ENCODE assay signal across 6 cellular contexts in the genomic region with DNA sequence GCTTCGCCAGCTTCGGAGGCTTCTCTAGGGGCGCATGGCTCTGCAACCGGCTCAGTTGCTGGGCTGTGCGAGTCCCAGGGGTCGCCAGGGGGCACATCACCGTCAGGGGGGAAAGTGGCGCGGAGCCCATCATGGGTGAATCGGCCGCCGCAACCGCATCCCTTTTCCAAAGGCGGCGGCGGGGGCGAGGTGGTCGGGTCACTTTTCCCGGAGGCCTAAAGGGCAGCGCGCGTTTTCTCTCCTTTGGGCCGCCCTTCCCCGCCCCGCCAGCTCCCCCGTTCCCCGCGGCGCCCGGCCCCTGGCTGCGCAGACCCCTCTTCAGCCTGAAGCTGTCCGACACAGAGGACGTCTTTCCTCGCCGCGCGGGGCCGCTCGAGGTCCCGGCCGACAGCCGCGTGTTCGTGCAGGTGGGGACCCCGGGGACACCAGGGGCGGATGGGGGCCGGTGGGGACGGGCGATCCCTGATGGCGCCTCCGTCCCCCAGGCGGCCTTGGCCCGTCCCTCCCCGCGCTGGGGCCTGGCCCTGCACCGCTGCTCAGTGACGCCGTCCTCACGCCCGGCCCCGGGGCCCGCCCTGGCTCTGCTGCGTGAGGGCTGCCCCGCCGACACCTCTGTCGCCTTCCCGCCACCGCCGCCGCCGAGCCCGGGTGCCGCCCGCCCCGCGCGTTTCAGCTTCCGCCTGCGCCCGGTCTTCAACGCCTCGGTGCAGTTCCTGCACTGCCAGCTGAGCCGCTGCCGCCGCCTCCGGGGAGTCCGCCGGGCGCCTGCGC. TPM values are rescaled to one million over a fixed set of nuclear protein-coding genes. Genes with fewer than 3 reads are reported as not detected.
DNase-seq lines count a peak whose midpoint lies in the region; TF ChIP-seq lines count a peak whose summit lies in the region.

No MANE protein-coding gene starts in this region.

- H3K4me1 Mint-ChIP-seq in glutamatergic neuron (ENCODE audit: low read depth, unreplicated experiment), result peaks cover 2% of the 10 kb centered on the region

- H3K27ac ChIP-seq in VCaP (no peak overlapping the region; the same call in 1 of the 2 replicates), stomach smooth muscle (ENCODE audit: low read length) (peak overlapping the region; percentile 31)

- TF ChIP-seq CTCF in HFF-Myc (IDR thresholded peaks at IDR 0.05; ENCODE audit: low read depth, low read length, missing control alignments) (no peak), VCaP (conservative IDR thresholded peaks at IDR 0.05) (0 out of 2 replicates have a peak, but pooled peaks have one; percentile 4), glutamatergic neuron (IDR thresholded peaks at IDR 0.05; ENCODE audit: partially characterized antibody, unreplicated experiment) (no peak)

- no peak overlapping the region for H3K9ac ChIP-seq in stomach smooth muscle (ENCODE audit: low read length in 2 of 2)

- no peaks in the 10 kb centered on the region for H3K9me3 ChIP-seq in stomach smooth muscle (ENCODE audit: control insufficient read depth in 2 of 2, low read length in 2 of 2)

- peaks cover 10 to 15% of the 10 kb centered on the region in 2 donors for H3K36me3 ChIP-seq in stomach smooth muscle (ENCODE audit: control insufficient read depth in 2 of 2, insufficient read depth in 2 of 2, low read length in 2 of 2)

- no peak overlapping the region for H3K27ac Mint-ChIP-seq in glutamatergic neuron (ENCODE audit: unreplicated experiment)

- H3K4me3 ChIP-seq in HFF-Myc (replicated peaks; ENCODE audit: low read depth, low read length) (peak overlapping the region; percentile 24), stomach smooth muscle (ENCODE audit: low read length in 2 of 2) (peak overlapping the region in 1 of 2 donors; percentile 55)

- DNase-seq in HFF-Myc (ENCODE audit: extremely low read depth, low read depth), result no peak
- peak; percentile 68 for DNase-seq in glutamatergic neuron
- no peak for DNase-seq in NCI-H1436 (lab: John Stamatoyannopoulos, UW)
- DNase-seq in glomerular visceral epithelial cell (ENCODE audit: extremely low spot score), result no peak

- H3K4me3 Mint-ChIP-seq in glutamatergic neuron (ENCODE audit: unreplicated experiment), result no peak overlapping the region

- peaks cover 18% of the 10 kb centered on the region for H3K27me3 Mint-ChIP-seq in glutamatergic neuron (ENCODE audit: unreplicated experiment)

- peaks cover 4% of the 10 kb centered on the region for H3K9me3 Mint-ChIP-seq in glutamatergic neuron (ENCODE audit: unreplicated experiment)

- H3K4me1 ChIP-seq in stomach smooth muscle (ENCODE audit: control insufficient read depth, insufficient read depth, low read length), result peaks cover 39% of the 10 kb centered on the region

- no peaks in the 10 kb centered on the region for H3K36me3 Mint-ChIP-seq in glutamatergic neuron (ENCODE audit: unreplicated experiment)

- H3K27me3 ChIP-seq in stomach smooth muscle (ENCODE audit: control insufficient read depth in 1 of 2, insufficient read depth in 2 of 2, low read length in 2 of 2), result peaks cover 23 to 38% of the 10 kb centered on the region in 2 donors

RNA-seq across cellular contexts. Expression of a gene that starts 1.7 kb away (rescaled TPM):
- 0.69 TPM for total RNA-seq in glutamatergic neuron (ENCODE audit: unreplicated experiment)

RNA-seq across cellular contexts. Expression of a gene that starts 3.8 kb away (rescaled TPM):
- total RNA-seq in glutamatergic neuron (ENCODE audit: unreplicated experiment), result 18.6 TPM

RNA-seq across cellular contexts. Expression of a gene that starts 9.6 kb away (rescaled TPM):
- 90.6 TPM for total RNA-seq in glutamatergic neuron (ENCODE audit: unreplicated experiment)

RNA-seq across cellular contexts. Expression of a gene that starts 12.6 kb away (rescaled TPM):
- 44.2 TPM for total RNA-seq in glutamatergic neuron (ENCODE audit: unreplicated experiment)

RNA-seq across cellular contexts. Expression of a gene that starts 27.1 kb away (rescaled TPM):
- 109 TPM for total RNA-seq in glutamatergic neuron (ENCODE audit: unreplicated experiment)
